In genomic region chr6:130624046-130624445, GRCh38 we compare ENCODE assay signal across 1 cellular context.
TF ChIP-seq lines count a peak whose summit lies in the region.

No MANE protein-coding gene starts in this region.

TF ChIP-seq in IMR-90, 13 proteins besides CTCF, POLR2A, EP300 and RAD21 (continued from another document):
- TF ChIP-seq RFX5 (IDR thresholded peaks at IDR 0.05; ENCODE audit: low read depth, low read length) (no peak; the same call in 1 of the 2 replicates), CHD1 (IDR thresholded peaks at IDR 0.05; ENCODE audit: low read depth, low read length) (no peak), MAFK (IDR thresholded peaks at IDR 0.05; ENCODE audit: low read depth, low read length) (no peak), SMC3 (IDR thresholded peaks at IDR 0.05; ENCODE audit: low read depth, low read length) (no peak), NFE2L2 (IDR thresholded peaks at IDR 0.05; ENCODE audit: low read depth, low read length) (no peak)
